ENCODE assay signal across 8 cellular contexts in the genomic region with DNA sequence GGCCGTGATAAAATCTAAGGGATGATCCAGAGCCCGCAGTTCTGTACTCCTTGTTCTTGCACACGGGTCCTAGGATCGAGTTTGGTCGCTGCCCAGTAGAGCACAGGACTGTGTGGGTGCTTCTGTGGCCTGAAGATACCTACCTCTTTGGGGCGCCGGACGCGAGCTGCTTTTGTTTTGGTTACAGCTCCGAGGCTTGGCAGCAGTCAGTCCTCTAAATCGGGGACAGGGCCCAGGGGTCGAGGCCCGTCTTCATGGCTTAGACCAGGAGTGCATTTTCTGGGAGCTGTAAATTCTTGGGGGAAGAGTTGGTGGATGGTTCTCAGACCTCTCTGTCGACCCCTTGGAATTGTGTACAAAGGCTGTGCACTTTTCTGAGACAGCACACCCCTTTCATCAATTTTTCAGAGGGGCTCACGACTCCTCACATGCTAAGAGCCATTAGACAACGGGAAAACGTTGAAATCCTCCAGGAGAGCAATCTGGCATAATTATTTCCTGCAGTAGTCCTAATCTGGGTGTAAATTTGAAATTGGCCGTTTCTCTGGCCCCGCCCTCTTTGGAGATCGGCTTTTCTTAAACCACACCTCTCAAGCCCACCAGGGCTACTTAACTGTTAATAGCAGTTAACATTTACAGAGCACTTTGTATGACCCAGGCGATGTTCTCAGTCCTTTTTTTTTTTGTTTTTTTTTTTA. TPM values are rescaled to one million over a fixed set of nuclear protein-coding genes. Genes with fewer than 3 reads are reported as not detected.
A peak's percentile ranks its signal among the peaks of the same experiment; 100 is the strongest.
DNase-seq lines count a peak whose midpoint lies in the region; ATAC-seq, FAIRE-seq and TF ChIP-seq lines count a peak whose summit lies in the region.

No MANE protein-coding gene starts in this region.

- peak overlapping the region; percentile 53 for H3K27ac ChIP-seq in endothelial cell of umbilical vein (ENCODE audit: insufficient read depth, low read depth, low read length)

- H3K27me3 ChIP-seq in endothelial cell of umbilical vein (ENCODE audit: control insufficient read depth in 2 of 2, insufficient read depth in 2 of 2, low read length in 2 of 2) (no peaks in the 10 kb centered on the region), mononuclear cell (ENCODE audit: insufficient read depth, low read length) (no peaks in the 10 kb centered on the region)

- POLR2A ChIA-PET in endothelial cell of umbilical vein (lab: Charles Lee) = interaction anchor here (1.1 kb wide), 2 partner anchors 23 to 126 kb away, joined by 3 to 6 read pairs; no protein-coding TSS in a partner anchor

- peak; percentile 58 for DNase-seq in DMS53 (lab: John Stamatoyannopoulos, UW)
- no peak for DNase-seq in DMS53 treated with DMSO at 0.1 percent for 48 hours (lab: John Stamatoyannopoulos, UW; ENCODE audit: unreplicated experiment)
- DNase-seq in NCI-H2171 treated with DMSO at 0.1 percent for 48 hours (lab: John Stamatoyannopoulos, UW) = peak; percentile 42
- DNase-seq in activated CD8-positive, alpha-beta memory T cell treated with anti-CD3 and anti-CD28 coated beads for 24 hours = peak; percentile 59
- DNase-seq in endothelial cell of umbilical vein (ENCODE audit: low read depth, low spot score) = peak; percentile 53
- no peak for DNase-seq in type B pancreatic cell (ENCODE audit: extremely low spot score, unreplicated experiment)

- H3K9me3 Mint-ChIP-seq in type B pancreatic cell = no peaks in the 10 kb centered on the region

- TF ChIP-seq POLR2A in endothelial cell of umbilical vein (IDR thresholded peaks at IDR 0.05; ENCODE audit: low read depth, low read length) = no peak

- peak overlapping the region; percentile 99 for H3K4me3 Mint-ChIP-seq in type B pancreatic cell

- ATAC-seq in HG02759 (IDR thresholded peaks at IDR 0.05; ENCODE audit: unreplicated experiment) = peak; percentile 12

- dilution Hi-C loops in endothelial cell of umbilical vein (cut with MboI; ENCODE audit: extremely low pct_ligation_motif_present, low sequenced_read_pairs) = no loop called here

- peaks cover 6% of the 10 kb centered on the region for H3K4me1 Mint-ChIP-seq in type B pancreatic cell (ENCODE audit: unreplicated experiment)

- H3K36me3 ChIP-seq in endothelial cell of umbilical vein (ENCODE audit: control insufficient read depth in 2 of 2, extremely low read depth in 1 of 2, insufficient read depth in 2 of 2, low read length in 2 of 2) = peaks cover 0 to 7% of the 10 kb centered on the region in 2 experiments

- no peaks in the 10 kb centered on the region for H3K27me3 Mint-ChIP-seq in type B pancreatic cell

- peak overlapping the region; percentile 88 for H3K27ac Mint-ChIP-seq in type B pancreatic cell

- H3K9me3 ChIP-seq in endothelial cell of umbilical vein (replicated peaks; ENCODE audit: control insufficient read depth, insufficient read depth, low read length) (no peaks in the 10 kb centered on the region), mononuclear cell (ENCODE audit: low read depth, low read length) (no peaks in the 10 kb centered on the region)

- peaks cover 18% of the 10 kb centered on the region for H3K79me2 ChIP-seq in endothelial cell of umbilical vein (ENCODE audit: control insufficient read depth, insufficient read depth, low read length)

- TF ChIP-seq CTCF in endothelial cell of umbilical vein (IDR thresholded peaks at IDR 0.05; ENCODE audit: extremely low read depth in 1 of 2, insufficient read depth in 1 of 2, low read depth in 1 of 2, low read length in 2 of 2) (no peak), type B pancreatic cell (conservative IDR thresholded peaks at IDR 0.05) (no peak)

- peak overlapping the region; percentile 88 for H3K9ac ChIP-seq in endothelial cell of umbilical vein (replicated peaks; ENCODE audit: extremely low read depth, insufficient read depth, low read length)

- H3K4me3 ChIP-seq in endothelial cell of umbilical vein (replicated peaks in 1 of 3; ENCODE audit: insufficient read depth in 1 of 3, low read depth in 1 of 3, low read length in 3 of 3) (peak overlapping the region; percentile 72 to 96 (median 94)), mononuclear cell (ENCODE audit: low read length) (peak overlapping the region; percentile 98)

- H4K20me1 ChIP-seq in endothelial cell of umbilical vein (replicated peaks; ENCODE audit: control insufficient read depth, extremely low read depth, insufficient read depth, low read length) = no peaks in the 10 kb centered on the region

- no peaks in the 10 kb centered on the region for H3K9me1 ChIP-seq in endothelial cell of umbilical vein (replicated peaks; ENCODE audit: control insufficient read depth, extremely low read depth, insufficient read depth, low read length)

- peak overlapping the region; percentile 99 for H3K4me2 ChIP-seq in endothelial cell of umbilical vein (ENCODE audit: insufficient read depth, low read length)

- BruUV-seq in endothelial cell of umbilical vein (replicated peaks; lab: Mats Ljungman, UMichigan) = no TSS peak

- H2AFZ ChIP-seq in endothelial cell of umbilical vein (ENCODE audit: low read depth, low read length) = peak overlapping the region; percentile 90

- H3K4me1 ChIP-seq in endothelial cell of umbilical vein (ENCODE audit: control insufficient read depth, extremely low read depth, insufficient read depth, low read length) = peaks cover 28% of the 10 kb centered on the region
- H3K4me1 ChIP-seq in mononuclear cell (ENCODE audit: insufficient read depth, low read length) = peaks cover 45% of the 10 kb centered on the region

- H3K36me3 Mint-ChIP-seq in type B pancreatic cell = peaks cover 8% of the 10 kb centered on the region

- intact Hi-C loops in endothelial cell of umbilical vein (cut with micrococcal nuclease) = loop anchor here (1.0 to 2.0 kb wide), 4 partner anchors 31 to 124 kb away; partner anchors contain the start of genes NFKBIZ, NXPE3 and RPL24

- peak; percentile 4 for FAIRE-seq in endothelial cell of umbilical vein (lab: Jason Lieb, UNC)

- CTCF ChIA-PET in endothelial cell of umbilical vein (lab: Charles Lee) = interaction anchor here (0.9 to 1.6 kb wide), 6 partner anchors 18 to 529 kb away, joined by 3 to 7 read pairs (median 4); partner anchors contain the start of gene ZBTB11

TF ChIP-seq in endothelial cell of umbilical vein, 7 proteins besides CTCF, POLR2A, EP300 and RAD21 (continues in another document):
- TF ChIP-seq FOS (IDR thresholded peaks at IDR 0.05; ENCODE audit: borderline replicate concordance, insufficient read depth, low read length) (no peak), GATA2 (IDR thresholded peaks at IDR 0.05; ENCODE audit: insufficient read depth, insufficient read length, low read depth, low read length) (peak; percentile 44), MAX (IDR thresholded peaks at IDR 0.05; ENCODE audit: insufficient read depth, insufficient read length) (no peak), POLR2AphosphoS5 (IDR thresholded peaks at IDR 0.05; ENCODE audit: insufficient read depth, low read depth, low read length) (no peak), MYC (IDR thresholded peaks at IDR 0.05; ENCODE audit: low read depth, low read length) (no peak)

RNA-seq across cellular contexts. Expression of gene CEP97, which starts 0.9 kb away (rescaled TPM):
- 10.3 and 14.0 TPM in 2 replicates for total RNA-seq in endothelial cell of umbilical vein
- 1.4 and 1.9 TPM in 2 replicates for polyA plus RNA-seq in endothelial cell of umbilical vein
- 1.6 and 1.7 TPM in 2 replicates for polyA plus RNA-seq in endothelial cell of umbilical vein (2011; cell fraction: cytosol; rRNA removed)
- 3.9 and 4.5 TPM in 2 replicates for polyA plus RNA-seq in endothelial cell of umbilical vein (2011; cell fraction: nucleus; rRNA removed)
- polyA plus RNA-seq in endothelial cell of umbilical vein (2012) = 3.5 and 5.1 TPM in 2 replicates
- 7.2 and 8.6 TPM in 2 replicates for polyA minus RNA-seq in endothelial cell of umbilical vein
- 6.5 TPM for polyA minus RNA-seq in endothelial cell of umbilical vein (2011; cell fraction: cytosol; rRNA and poly(A)+ RNA removed)
- 4.5 and 8.8 TPM in 2 replicates for polyA minus RNA-seq in endothelial cell of umbilical vein (2011; cell fraction: nucleus; rRNA and poly(A)+ RNA removed)
- 8.8 TPM for total RNA-seq in mononuclear cell
- 11.3 and 24.2 TPM in 2 replicates for total RNA-seq in type B pancreatic cell (ENCODE audit: low replicate concordance)

RNA-seq across cellular contexts. Expression of gene RPL24, which starts 38.8 kb away (rescaled TPM):
- total RNA-seq in endothelial cell of umbilical vein (1,070 and 1,111 TPM in 2 replicates), mononuclear cell (2,166 TPM), type B pancreatic cell (ENCODE audit: low replicate concordance) (1,197 and 1,373 TPM in 2 replicates)
- polyA plus RNA-seq in endothelial cell of umbilical vein = 398 and 766 TPM in 2 replicates
- 907 and 929 TPM in 2 replicates for polyA plus RNA-seq in endothelial cell of umbilical vein (2011; cell fraction: cytosol; rRNA removed)
- 294 and 326 TPM in 2 replicates for polyA plus RNA-seq in endothelial cell of umbilical vein (2011; cell fraction: nucleus; rRNA removed)
- polyA plus RNA-seq in endothelial cell of umbilical vein (2012) = 1,498 and 1,668 TPM in 2 replicates
- polyA minus RNA-seq in endothelial cell of umbilical vein = 498 and 557 TPM in 2 replicates
- polyA minus RNA-seq in endothelial cell of umbilical vein (2011; cell fraction: cytosol; rRNA and poly(A)+ RNA removed) = 311 TPM
- 125 and 127 TPM in 2 replicates for polyA minus RNA-seq in endothelial cell of umbilical vein (2011; cell fraction: nucleus; rRNA and poly(A)+ RNA removed)

RNA-seq across cellular contexts. Expression of gene ZBTB11, which starts 48.4 kb away (rescaled TPM):
- 14.7 and 15.8 TPM in 2 replicates for total RNA-seq in endothelial cell of umbilical vein
- 3.6 and 4.2 TPM in 2 replicates for polyA plus RNA-seq in endothelial cell of umbilical vein
- polyA plus RNA-seq in endothelial cell of umbilical vein (2011; cell fraction: cytosol; rRNA removed) = 3.7 and 4.2 TPM in 2 replicates
- polyA plus RNA-seq in endothelial cell of umbilical vein (2011; cell fraction: nucleus; rRNA removed) = 12.7 and 18.2 TPM in 2 replicates
- 10.0 and 13.0 TPM in 2 replicates for polyA plus RNA-seq in endothelial cell of umbilical vein (2012)
- 9.8 TPM in 2 replicates for polyA minus RNA-seq in endothelial cell of umbilical vein
- 20.3 TPM for polyA minus RNA-seq in endothelial cell of umbilical vein (2011; cell fraction: cytosol; rRNA and poly(A)+ RNA removed)
- polyA minus RNA-seq in endothelial cell of umbilical vein (2011; cell fraction: nucleus; rRNA and poly(A)+ RNA removed) = 19.9 and 23.6 TPM in 2 replicates
- total RNA-seq in mononuclear cell = 96.2 TPM
- total RNA-seq in type B pancreatic cell (ENCODE audit: low replicate concordance) = 15.4 and 18.4 TPM in 2 replicates

RNA-seq across cellular contexts. Expression of gene NXPE3, which starts 53.7 kb away (rescaled TPM):
- total RNA-seq in endothelial cell of umbilical vein (19.9 and 20.3 TPM in 2 replicates), mononuclear cell (20.3 TPM), type B pancreatic cell (ENCODE audit: low replicate concordance) (3.8 and 12.5 TPM in 2 replicates)
- 12.3 and 13.7 TPM in 2 replicates for polyA plus RNA-seq in endothelial cell of umbilical vein
- 17.0 and 17.9 TPM in 2 replicates for polyA plus RNA-seq in endothelial cell of umbilical vein (2011; cell fraction: cytosol; rRNA removed)
- polyA plus RNA-seq in endothelial cell of umbilical vein (2011; cell fraction: nucleus; rRNA removed) = 11.0 and 12.3 TPM in 2 replicates
- polyA plus RNA-seq in endothelial cell of umbilical vein (2012) = 20.4 and 24.4 TPM in 2 replicates
- polyA minus RNA-seq in endothelial cell of umbilical vein = 44.6 and 53.4 TPM in 2 replicates
- 4.0 TPM for polyA minus RNA-seq in endothelial cell of umbilical vein (2011; cell fraction: cytosol; rRNA and poly(A)+ RNA removed)
- 12.6 TPM in 2 replicates for polyA minus RNA-seq in endothelial cell of umbilical vein (2011; cell fraction: nucleus; rRNA and poly(A)+ RNA removed)

Comparison
In these comparisons a context has a peak if more than half of its experiments do, and no peak if none do; other contexts are left out.
1. DNase-seq: peak in DMS53 (single experiment), NCI-H2171 treated with DMSO at 0.1 percent for 48 hours (single experiment), activated CD8-positive, alpha-beta memory T cell treated with anti-CD3 and anti-CD28 coated beads for 24 hours (single experiment) and endothelial cell of umbilical vein (single experiment); none in DMS53 treated with DMSO at 0.1 percent for 48 hours (single experiment) and type B pancreatic cell (single experiment).